In the genomic region with DNA sequence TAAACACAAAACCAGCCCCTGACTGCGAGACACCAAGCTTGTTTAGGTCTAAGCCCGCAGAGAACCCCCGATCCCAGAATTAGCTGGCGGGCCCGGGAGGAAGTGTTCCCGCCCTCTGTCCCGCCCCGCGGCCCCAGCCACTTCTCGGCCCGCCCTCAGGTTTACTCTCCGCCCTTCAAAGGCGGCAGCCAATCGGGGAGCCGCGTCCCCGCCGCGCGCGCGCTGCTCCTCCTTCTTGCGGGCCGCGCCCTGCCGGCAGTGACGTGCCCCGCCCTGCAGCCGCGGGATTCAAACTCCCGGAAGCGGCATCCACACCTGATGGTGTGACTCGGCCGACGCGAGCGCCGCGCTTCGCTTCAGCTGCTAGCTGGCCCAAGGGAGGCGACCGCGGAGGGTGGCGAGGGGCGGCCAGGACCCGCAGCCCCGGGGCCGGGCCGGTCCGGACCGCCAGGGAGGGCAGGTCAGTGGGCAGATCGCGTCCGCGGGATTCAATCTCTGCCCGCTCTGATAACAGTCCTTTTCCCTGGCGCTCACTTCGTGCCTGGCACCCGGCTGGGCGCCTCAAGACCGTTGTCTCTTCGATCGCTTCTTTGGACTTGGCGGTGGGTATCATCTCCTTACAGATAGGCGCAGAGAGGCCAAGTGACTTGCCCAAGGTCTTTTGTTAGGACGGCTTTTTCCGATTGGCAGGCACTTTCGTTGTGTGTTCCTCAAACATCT, we compare ENCODE assay signal across 8 cellular contexts. TPM values are rescaled to one million over a fixed set of nuclear protein-coding genes. Genes with fewer than 3 reads are reported as not detected.
DNase-seq lines count a peak whose midpoint lies in the region; ATAC-seq and TF ChIP-seq lines count a peak whose summit lies in the region.

A gene (plus strand): TSS at position 291 of the 720 bp plus-strand sequence. CDS start 3,440 bp downstream, outside the sequence.

- H3K4me3 ChIP-seq in LNCaP clone FGC (ENCODE audit: low read depth, low read length) (peak within 1 kb of the TSS; percentile 70), fibroblast of mammary gland (ENCODE audit: control insufficient read depth, low read depth, low read length) (peak within 1 kb of the TSS; percentile 88)

- ATAC-seq in natural killer cell treated with Interleukin-12 subunit alpha and Interleukin-12 subunit beta and Interleukin-15 and Interleukin-18, amount 100 ng/mL, for 72 hours, result peak; percentile 100

- no peaks in the 10 kb centered on the region for H3K9me3 Mint-ChIP-seq in activated T-helper 1 cell treated with anti-CD3 and anti-CD28 coated beads, Interleukin-12 subunit alpha, Interleukin-12 subunit beta, Interleukin-2, Interleukin-4 antibody, amounts not matched to agents 30 ng/mL and 10 ng/mL and 1 ng/mL, durations not matched to agents 14 hours and 24 hours and 36 hours
- H3K9me3 Mint-ChIP-seq in natural killer cell treated with Interleukin-12 subunit alpha and Interleukin-12 subunit beta and Interleukin-15 and Interleukin-18, amount 100 ng/mL, for 72 hours, result no peaks in the 10 kb centered on the region

- TF ChIP-seq CTCF in LNCaP clone FGC (IDR thresholded peaks at IDR 0.05; ENCODE audit: control insufficient read depth, extremely low read depth, insufficient read depth), result no peak
- TF ChIP-seq CTCF in fibroblast of mammary gland (conservative IDR thresholded peaks at IDR 0.05; ENCODE audit: control insufficient read depth, insufficient read depth, low read depth, low read length), result no peak

- peaks cover 46% of the 10 kb centered on the region for H3K4me1 Mint-ChIP-seq in activated T-helper 1 cell treated with anti-CD3 and anti-CD28 coated beads, Interleukin-12 subunit alpha, Interleukin-12 subunit beta, Interleukin-2, Interleukin-4 antibody, amounts not matched to agents 30 ng/mL and 10 ng/mL and 1 ng/mL, durations not matched to agents 14 hours and 24 hours and 36 hours (ENCODE audit: low read depth)
- H3K4me1 Mint-ChIP-seq in natural killer cell treated with Interleukin-12 subunit alpha and Interleukin-12 subunit beta and Interleukin-15 and Interleukin-18, amount 100 ng/mL, for 72 hours (ENCODE audit: low read depth in 2 of 2), result peaks cover 5 to 14% of the 10 kb centered on the region in 2 donors

- H3K4me3 Mint-ChIP-seq in activated T-helper 1 cell treated with anti-CD3 and anti-CD28 coated beads, Interleukin-12 subunit alpha, Interleukin-12 subunit beta, Interleukin-2, Interleukin-4 antibody, amounts not matched to agents 30 ng/mL and 10 ng/mL and 1 ng/mL, durations not matched to agents 14 hours and 24 hours and 36 hours, result peak within 1 kb of the TSS; percentile 88
- H3K4me3 Mint-ChIP-seq in natural killer cell treated with Interleukin-12 subunit alpha and Interleukin-12 subunit beta and Interleukin-15 and Interleukin-18, amount 100 ng/mL, for 72 hours, result peak within 1 kb of the TSS; percentile 92

- peak within 1 kb of the TSS; percentile 95 for H3K27ac Mint-ChIP-seq in activated T-helper 1 cell treated with anti-CD3 and anti-CD28 coated beads, Interleukin-12 subunit alpha, Interleukin-12 subunit beta, Interleukin-2, Interleukin-4 antibody, amounts not matched to agents 30 ng/mL and 10 ng/mL and 1 ng/mL, durations not matched to agents 14 hours and 24 hours and 36 hours
- H3K27ac Mint-ChIP-seq in natural killer cell treated with Interleukin-12 subunit alpha and Interleukin-12 subunit beta and Interleukin-15 and Interleukin-18, amount 100 ng/mL, for 72 hours, result peak within 1 kb of the TSS; percentile 78 to 80

- peaks cover 10% of the 10 kb centered on the region for H3K36me3 Mint-ChIP-seq in activated T-helper 1 cell treated with anti-CD3 and anti-CD28 coated beads, Interleukin-12 subunit alpha, Interleukin-12 subunit beta, Interleukin-2, Interleukin-4 antibody, amounts not matched to agents 30 ng/mL and 10 ng/mL and 1 ng/mL, durations not matched to agents 14 hours and 24 hours and 36 hours (ENCODE audit: low read depth)
- no peaks in the 10 kb centered on the region for H3K36me3 Mint-ChIP-seq in natural killer cell treated with Interleukin-12 subunit alpha and Interleukin-12 subunit beta and Interleukin-15 and Interleukin-18, amount 100 ng/mL, for 72 hours

- H3K27me3 Mint-ChIP-seq in activated T-helper 1 cell treated with anti-CD3 and anti-CD28 coated beads, Interleukin-12 subunit alpha, Interleukin-12 subunit beta, Interleukin-2, Interleukin-4 antibody, amounts not matched to agents 30 ng/mL and 10 ng/mL and 1 ng/mL, durations not matched to agents 14 hours and 24 hours and 36 hours (ENCODE audit: insufficient read depth), result no peaks in the 10 kb centered on the region
- peaks cover 0 to 6% of the 10 kb centered on the region in 2 donors for H3K27me3 Mint-ChIP-seq in natural killer cell treated with Interleukin-12 subunit alpha and Interleukin-12 subunit beta and Interleukin-15 and Interleukin-18, amount 100 ng/mL, for 72 hours

- DNase-seq in Daoy (ENCODE audit: low read depth), result peak; percentile 96
- peak; percentile 90 for DNase-seq in GOT3 (lab: John Stamatoyannopoulos, UW)
- peak; percentile 68 for DNase-seq in LNCaP clone FGC (ENCODE audit: low read depth)
- DNase-seq in RPMI8226, result peak; percentile 92
- peak; percentile 96 for DNase-seq in activated T-helper 1 cell treated with anti-CD3 and anti-CD28 coated beads, Interleukin-12 subunit alpha, Interleukin-12 subunit beta, Interleukin-2, Interleukin-4 antibody, amounts not matched to agents 30 ng/mL and 10 ng/mL and 1 ng/mL, durations not matched to agents 14 hours and 24 hours and 36 hours (ENCODE audit: low spot score)
- DNase-seq in fibroblast of mammary gland (ENCODE audit: low read depth), result peak; percentile 84
- DNase-seq in natural killer cell treated with Interleukin-12 subunit alpha and Interleukin-12 subunit beta and Interleukin-15 and Interleukin-18, amount 100 ng/mL, for 72 hours (ENCODE audit: low spot score), result peak; percentile 98
- peak; percentile 93 for DNase-seq in stimulated activated naive CD4-positive, alpha-beta T cell treated with Interleukin-2 at 50 U/mL for 16 hours (lab: John Stamatoyannopoulos, UW)

- intact Hi-C loops in activated T-helper 1 cell treated with anti-CD3 and anti-CD28 coated beads, Interleukin-12 subunit alpha, Interleukin-12 subunit beta, Interleukin-2, Interleukin-4 antibody, amounts not matched to agents 30 ng/mL and 10 ng/mL and 1 ng/mL, durations not matched to agents 14 hours and 24 hours and 36 hours (cut with micrococcal nuclease), result loop anchor here (1.0 to 10.0 kb wide), 11 partner anchors 8 to 1204 kb away; a partner anchor contains a TSS

RNA-seq across cellular contexts. Expression of the gene that starts here (rescaled TPM):
- total RNA-seq in Daoy (2014; rRNA removed; shearing (Covaris generic)), result 98.9 and 128 TPM in 2 replicates
- total RNA-seq in activated T-helper 1 cell treated with anti-CD3 and anti-CD28 coated beads, Interleukin-12 subunit alpha, Interleukin-12 subunit beta, Interleukin-2, Interleukin-4 antibody, amounts not matched to agents 30 ng/mL and 10 ng/mL and 1 ng/mL, durations not matched to agents 14 hours and 24 hours and 36 hours, result 53.0 and 55.7 TPM in 2 replicates
- 10 to 100 TPM; 23.7 to 45.7 TPM for total RNA-seq in natural killer cell treated with Interleukin-12 subunit alpha and Interleukin-12 subunit beta and Interleukin-15 and Interleukin-18, amount 100 ng/mL, for 72 hours

Comparison
In these comparisons a context has a peak if more than half of its experiments do, and no peak if none do; other contexts are left out.
1. Peak in every context shown above with its lines: DNase-seq, ATAC-seq and H3K4me3 ChIP-seq.